In genomic region chr16:78444-79145, GRCh38 we compare ENCODE assay signal across 8 cellular contexts. TPM values are rescaled to one million over a fixed set of nuclear protein-coding genes. Genes with fewer than 3 reads are reported as not detected.
A peak's percentile ranks its signal among the peaks of the same experiment; 100 is the strongest.
DNase-seq lines count a peak whose midpoint lies in the region; ATAC-seq and TF ChIP-seq lines count a peak whose summit lies in the region.

No MANE protein-coding gene starts in this region.

- H4K8ac ChIP-seq in mesenchymal stem cell (ENCODE audit: low read length), result peak overlapping the region; percentile 90

- no peaks in the 10 kb centered on the region for H3K9me3 ChIP-seq in GM23248 (ENCODE audit: low read depth)
- no peaks in the 10 kb centered on the region for H3K9me3 ChIP-seq in OCI-LY7 (ENCODE audit: low read length)
- no peaks in the 10 kb centered on the region for H3K9me3 ChIP-seq in mesenchymal stem cell (ENCODE audit: control insufficient read depth, low read length)
- H3K9me3 ChIP-seq in vagina, result no peaks in the 10 kb centered on the region

- peak overlapping the region; percentile 83 to 97 for H3K18ac ChIP-seq in mesenchymal stem cell (ENCODE audit: low read depth in 1 of 2, low read length in 2 of 2)

- H3K23ac ChIP-seq in mesenchymal stem cell (ENCODE audit: low read length in 2 of 2), result peak overlapping the region in 1 of 2 experiments; percentile 96

- ATAC-seq in GM21526 (IDR thresholded peaks at IDR 0.05; ENCODE audit: low FRiP score, unreplicated experiment), result no peak

- peak overlapping the region; percentile 44 to 69 for H2BK12ac ChIP-seq in mesenchymal stem cell (ENCODE audit: low read length in 2 of 2)

- H2BK15ac ChIP-seq in mesenchymal stem cell (ENCODE audit: low read depth, poor library complexity, severe bottlenecking), result peak overlapping the region; percentile 90

- peaks cover 10% of the 10 kb centered on the region for H3K79me1 ChIP-seq in mesenchymal stem cell (replicated peaks; ENCODE audit: low read length, poor library complexity, severe bottlenecking)

- H3K27me3 ChIP-seq in GM23248 (replicated peaks; ENCODE audit: insufficient read depth) (no peaks in the 10 kb centered on the region), mesenchymal stem cell (ENCODE audit: control insufficient read depth in 1 of 2, insufficient read depth in 1 of 2, low read length in 2 of 2) (no peaks in the 10 kb centered on the region), vagina (no peaks in the 10 kb centered on the region)

- H3K4me3 ChIP-seq in GM08714 (ENCODE audit: low read length) (peak overlapping the region; percentile 84; the same call in 1 of the 2 replicates), GM23248 (peak overlapping the region; percentile 87), OCI-LY7 (ENCODE audit: low read depth, low read length, poor library complexity, severe bottlenecking) (peak overlapping the region; percentile 86), mesenchymal stem cell (ENCODE audit: insufficient read depth in 1 of 2, low read depth in 1 of 2, low read length in 2 of 2) (peak overlapping the region; percentile 84 to 88), vagina (peak overlapping the region; percentile 74 to 98)

- H3K27ac ChIP-seq in GM23248, result peak overlapping the region; percentile 98
- H3K27ac ChIP-seq in OCI-LY7 (ENCODE audit: low read depth, low read length, poor library complexity, severe bottlenecking), result peak overlapping the region; percentile 18
- peak overlapping the region; percentile 69 for H3K27ac ChIP-seq in mesenchymal stem cell (ENCODE audit: low read length, poor library complexity, severe bottlenecking)
- H3K27ac ChIP-seq in vagina, result peak overlapping the region; percentile 89

- POLR2A ChIA-PET in OCI-LY7 (lab: Charles Lee), result no interaction called here

- peak overlapping the region; percentile 85 to 95 for H3K4ac ChIP-seq in mesenchymal stem cell (ENCODE audit: low read depth in 1 of 2, low read length in 2 of 2)

- H3K36me3 ChIP-seq in GM23248 (ENCODE audit: low read depth) (peaks cover 9% of the 10 kb centered on the region; the same call in 1 of the 2 replicates), OCI-LY7 (ENCODE audit: insufficient read depth, low read length) (peaks cover 4% of the 10 kb centered on the region; the same call in 1 of the 2 replicates), mesenchymal stem cell (ENCODE audit: control insufficient read depth in 1 of 2, insufficient read depth in 2 of 2, low read depth in 1 of 2, low read length in 2 of 2) (peaks cover 28 to 37% of the 10 kb centered on the region in 2 experiments), vagina (no peaks in the 10 kb centered on the region)

- H3K79me2 ChIP-seq in GM23248 (ENCODE audit: insufficient read depth) (peaks cover 34% of the 10 kb centered on the region), OCI-LY7 (ENCODE audit: insufficient read depth, low read depth, low read length) (no peaks in the 10 kb centered on the region)

- TF ChIP-seq CTCF in OCI-LY7 (conservative IDR thresholded peaks at IDR 0.05; ENCODE audit: low read length) (no peak), vagina (IDR thresholded peaks at IDR 0.05) (no peak)

- peak overlapping the region; percentile 82 for H2BK5ac ChIP-seq in mesenchymal stem cell (ENCODE audit: low read depth, low read length, poor library complexity, severe bottlenecking)

- peak overlapping the region in 1 of 2 experiments; percentile 97 for H3K14ac ChIP-seq in mesenchymal stem cell (ENCODE audit: low read length in 2 of 2)

- peak overlapping the region; percentile 94 for H4K91ac ChIP-seq in mesenchymal stem cell (ENCODE audit: low read length)

- no peak for TF ChIP-seq POLR2A in vagina (IDR thresholded peaks at IDR 0.05)

- H2AFZ ChIP-seq in GM23248 (no peak overlapping the region), OCI-LY7 (ENCODE audit: low read length) (peak overlapping the region; percentile 70; the same call in 1 of the 2 replicates), mesenchymal stem cell (ENCODE audit: low read depth, low read length) (no peak overlapping the region)

- no peaks in the 10 kb centered on the region for H4K20me1 ChIP-seq in GM23248 (ENCODE audit: insufficient read depth)
- no peaks in the 10 kb centered on the region for H4K20me1 ChIP-seq in OCI-LY7 (ENCODE audit: insufficient read depth, low read length)

- H3K9me2 ChIP-seq in GM23248 (ENCODE audit: insufficient read depth) (no peaks in the 10 kb centered on the region), OCI-LY7 (ENCODE audit: insufficient read depth, low read length) (no peaks in the 10 kb centered on the region)

- WGBS in GM23248 (ENCODE audit: low coverage in 1 of 2, low lambda C conversion rate in 2 of 2, missing lambda C conversion rate in 2 of 2), 2 experiments, result 2 to 3% methylated on average over 31 to 36 of the region's 36 CpGs
- WGBS in mesenchymal stem cell, result 15% methylated on average over 36 of the region's 36 CpGs

- peak overlapping the region; percentile 95 for H3K9ac ChIP-seq in GM23248
- peak overlapping the region; percentile 92 for H3K9ac ChIP-seq in mesenchymal stem cell (ENCODE audit: low read length)

- peaks cover 28% of the 10 kb centered on the region for H3F3A ChIP-seq in GM23248 (ENCODE audit: insufficient read depth)

- peak overlapping the region; percentile 45 for H2AK5ac ChIP-seq in mesenchymal stem cell (ENCODE audit: low read length, severe bottlenecking)

- in situ Hi-C loops in GM23248 (cut with MboI), result no loop called here

- peak overlapping the region; percentile 97 for H2BK120ac ChIP-seq in mesenchymal stem cell (ENCODE audit: low read depth, low read length)

- H3K4me2 ChIP-seq in GM23248 (ENCODE audit: unreplicated experiment) (peak overlapping the region; percentile 91), OCI-LY7 (ENCODE audit: low read length) (peak overlapping the region; percentile 92), mesenchymal stem cell (ENCODE audit: low read length, poor library complexity, severe bottlenecking) (peak overlapping the region; percentile 96)

- H3K4me1 ChIP-seq in GM23248 (ENCODE audit: insufficient read depth) (peaks cover 27% of the 10 kb centered on the region), OCI-LY7 (ENCODE audit: insufficient read depth, low read length, poor library complexity, severe bottlenecking) (peaks cover 29% of the 10 kb centered on the region), mesenchymal stem cell (ENCODE audit: control insufficient read depth, insufficient read depth, low read depth, low read length) (peaks cover 75% of the 10 kb centered on the region), vagina (peaks cover 59% of the 10 kb centered on the region)

- TSS peak; percentile 63 for BruUV-seq in OCI-LY7 (replicated peaks; lab: Mats Ljungman, UMichigan)

- DNase-seq in GM23248 (peak; percentile 85), OCI-LY7 (ENCODE audit: low spot score) (peak; percentile 36), dedifferentiated amniotic fluid mesenchymal stem cell (ENCODE audit: extremely low spot score) (peak; percentile 37), mesenchymal stem cell (peak; percentile 66), vagina (ENCODE audit: extremely low spot score in 2 of 2) (no peak), glomerular visceral epithelial cell (ENCODE audit: extremely low spot score) (no peak)

- CTCF ChIA-PET in OCI-LY7 (lab: Charles Lee; ENCODE audit: unreplicated experiment), result interaction anchor here (1.1 kb wide), 1 partner anchor 13 kb away, joined by 3 read pairs; no protein-coding TSS in a partner anchor

- intact Hi-C loops in OCI-LY7 (cut with micrococcal nuclease; ENCODE audit: unreplicated experiment) (no loop called here), vagina (cut with DNase I) (no loop called here)

RNA-seq across cellular contexts. Expression of gene MPG, which starts 0.6 kb away (rescaled TPM):
- total RNA-seq in GM23248 (2014; rRNA removed; shearing (Covaris generic)), result 127 and 222 TPM in 2 replicates
- 132 and 134 TPM in 2 replicates for polyA plus RNA-seq in GM23248 (2016; fragmentation: Nextera tagmentation; extraction: Ambion mirVana)
- 119 and 126 TPM in 2 replicates for total RNA-seq in OCI-LY7 (2014; rRNA removed; shearing (Covaris generic))
- total RNA-seq in OCI-LY7 (2022) (54.2 and 58.1 TPM in 2 replicates), vagina (124 TPM)
- polyA plus RNA-seq in mesenchymal stem cell (2013, experiment 1 of 2), result 156 TPM
- 156 TPM for polyA plus RNA-seq in mesenchymal stem cell (2013, experiment 2 of 2)

RNA-seq across cellular contexts. Expression of gene RHBDF1, which starts 6.2 kb away (rescaled TPM):
- 54.6 and 61.7 TPM in 2 replicates for total RNA-seq in GM23248 (2014; rRNA removed; shearing (Covaris generic))
- polyA plus RNA-seq in GM23248 (2016; fragmentation: Nextera tagmentation; extraction: Ambion mirVana), result 62.2 and 62.6 TPM in 2 replicates
- 0.10 and 0.13 TPM in 2 replicates for total RNA-seq in OCI-LY7 (2014; rRNA removed; shearing (Covaris generic))
- total RNA-seq in OCI-LY7 (2022), result 0.66 and 0.68 TPM in 2 replicates
- polyA plus RNA-seq in mesenchymal stem cell (2013, experiment 1 of 2), result 73.8 TPM
- 69.6 TPM for polyA plus RNA-seq in mesenchymal stem cell (2013, experiment 2 of 2)
- 86.9 TPM for total RNA-seq in vagina

RNA-seq across cellular contexts. Expression of gene SNRNP25, which starts 25.0 kb away (rescaled TPM):
- total RNA-seq in GM23248 (2014; rRNA removed; shearing (Covaris generic)), result 12.1 and 17.6 TPM in 2 replicates
- polyA plus RNA-seq in GM23248 (2016; fragmentation: Nextera tagmentation; extraction: Ambion mirVana), result 30.4 and 31.5 TPM in 2 replicates
- 61.4 and 68.1 TPM in 2 replicates for total RNA-seq in OCI-LY7 (2014; rRNA removed; shearing (Covaris generic))
- total RNA-seq in OCI-LY7 (2022) (63.0 and 68.3 TPM in 2 replicates), vagina (15.0 TPM)
- polyA plus RNA-seq in mesenchymal stem cell (2013, experiment 1 of 2), result 22.6 TPM
- 24.2 TPM for polyA plus RNA-seq in mesenchymal stem cell (2013, experiment 2 of 2)

RNA-seq across cellular contexts. Expression of gene POLR3K, which starts 25.2 kb away (rescaled TPM):
- 2.2 and 5.2 TPM in 2 replicates for total RNA-seq in GM23248 (2014; rRNA removed; shearing (Covaris generic))
- 16.0 and 17.2 TPM in 2 replicates for polyA plus RNA-seq in GM23248 (2016; fragmentation: Nextera tagmentation; extraction: Ambion mirVana)
- total RNA-seq in OCI-LY7 (2014; rRNA removed; shearing (Covaris generic)), result 26.2 and 28.6 TPM in 2 replicates
- total RNA-seq in OCI-LY7 (2022) (73.6 and 74.1 TPM in 2 replicates), vagina (12.8 TPM)
- 8.4 TPM for polyA plus RNA-seq in mesenchymal stem cell (2013, experiment 1 of 2)
- 8.7 TPM for polyA plus RNA-seq in mesenchymal stem cell (2013, experiment 2 of 2)

RNA-seq across cellular contexts. Expression of gene NPRL3, which starts 59.9 kb away (rescaled TPM):
- total RNA-seq in GM23248 (2014; rRNA removed; shearing (Covaris generic)), result 6.4 and 10.6 TPM in 2 replicates
- polyA plus RNA-seq in GM23248 (2016; fragmentation: Nextera tagmentation; extraction: Ambion mirVana), result 11.6 and 13.6 TPM in 2 replicates
- 12.8 and 14.2 TPM in 2 replicates for total RNA-seq in OCI-LY7 (2014; rRNA removed; shearing (Covaris generic))
- total RNA-seq in OCI-LY7 (2022), result 50.2 and 50.9 TPM in 2 replicates
- polyA plus RNA-seq in mesenchymal stem cell (2013, experiment 1 of 2), result 43.1 TPM
- 41.6 TPM for polyA plus RNA-seq in mesenchymal stem cell (2013, experiment 2 of 2)
- 29.2 TPM for total RNA-seq in vagina

Comparison
In these comparisons a context has a peak if more than half of its experiments do, and no peak if none do; other contexts are left out.
1. DNase-seq: peak in GM23248 (single experiment), OCI-LY7 (single experiment), dedifferentiated amniotic fluid mesenchymal stem cell (single experiment) and mesenchymal stem cell (single experiment); none in vagina (0 of 2) and glomerular visceral epithelial cell (single experiment).
2. H3K27ac ChIP-seq: peak in every context shown above with its lines; median percentile 98 in GM23248; 89 in vagina; 69 in mesenchymal stem cell; 18 in OCI-LY7.
3. RNA of gene RHBDF1, which starts 6.2 kb away (total RNA-seq): 86.9 TPM in vagina (single experiment) and 54.6 to 61.7 TPM in GM23248; 0.10 to 0.68 TPM in OCI-LY7; every median in the first group is over 10 times any median in the second.
4. Peak in every context shown above with its lines, with median percentiles within 50 percentile points of each other: H3K4me3 ChIP-seq and H3K4me2 ChIP-seq.